In the genomic region with DNA sequence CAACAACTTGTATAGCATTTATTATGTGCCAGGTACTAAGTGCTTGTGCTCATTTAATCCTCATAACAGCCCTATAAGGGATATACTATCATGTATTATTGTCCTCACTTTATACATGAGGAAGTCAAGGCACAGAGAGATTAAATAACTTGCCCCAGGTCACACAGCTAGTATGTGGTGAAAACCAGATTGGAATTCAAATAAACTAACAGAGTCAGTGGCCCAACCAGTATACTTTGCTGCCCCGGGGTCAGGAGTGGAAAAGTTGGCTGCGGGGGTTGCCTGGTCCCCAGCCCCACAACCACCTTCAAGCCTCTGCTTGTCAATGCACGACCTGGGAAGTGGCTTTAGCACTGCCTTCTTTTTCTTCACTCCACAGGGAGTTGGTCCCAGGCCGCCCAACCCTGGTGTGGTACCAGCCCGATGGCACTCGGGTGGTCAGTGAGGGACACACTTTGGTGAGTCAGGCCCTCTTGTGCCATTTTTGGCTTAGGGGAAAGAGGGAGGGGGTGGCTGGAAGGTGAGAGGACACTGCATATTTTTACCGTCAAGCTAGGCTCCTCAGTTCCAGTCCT, we compare ENCODE assay signal across 19 cellular contexts. TPM values are rescaled to one million over a fixed set of nuclear protein-coding genes. Genes with fewer than 3 reads are reported as not detected.
DNase-seq lines count a peak whose midpoint lies in the region; ATAC-seq and TF ChIP-seq lines count a peak whose summit lies in the region.
"Had no signal": no experiment of that assay in that cellular context is flagged by ENCODE, and none has a peak within 500 bp of the region (broad histone marks: within the 10 kb centered on the region; RNA-seq: fewer than 3 reads in every experiment).

No MANE protein-coding gene starts in this region.

- no peak overlapping the region for H3K56ac ChIP-seq in IMR-90 (ENCODE audit: extremely low read depth, insufficient read depth, low read length)

- in situ Hi-C loops in IMR-90 (cut with MboI; ENCODE audit: low sequenced_read_pairs) = loop anchor here (10.0 kb wide), 1 partner anchor 99 kb away; the partner anchor contains the start of gene PBXIP1

- H4K8ac ChIP-seq in IMR-90 (ENCODE audit: low read depth in 2 of 2, low read length in 2 of 2) (no peak overlapping the region), trophoblast cell (ENCODE audit: low read depth, low read length) (no peak overlapping the region)

- H3K9ac ChIP-seq in IMR-90 (ENCODE audit: low read depth, low read length) (no peak overlapping the region), trophoblast cell (ENCODE audit: low read length) (no peak overlapping the region)

- no peak overlapping the region for H2BK15ac ChIP-seq in IMR-90 (ENCODE audit: low read depth, low read length)

- no peak for TF ChIP-seq RAD21 in IMR-90 (IDR thresholded peaks at IDR 0.05; ENCODE audit: low read length)

- POLR2A ChIA-PET in IMR-90 (lab: Charles Lee; ENCODE audit: unreplicated experiment) = no interaction called here

- TF ChIP-seq CTCF in IMR-90 (conservative IDR thresholded peaks at IDR 0.05; ENCODE audit: low read depth, low read length) = no peak

- no peak overlapping the region for H2BK20ac ChIP-seq in IMR-90 (ENCODE audit: low read depth, low read length)

- ATAC-seq in IMR-90 (ENCODE audit: low read depth) = no peak
- ATAC-seq in central memory CD8-positive, alpha-beta T cell (replicated peaks; ENCODE audit: extremely low read depth, poor library complexity, severe bottlenecking) = no peak
- ATAC-seq: esophagus mucosa, mucosa of descending colon, WTC11 had no signal

- H3K27ac Mint-ChIP-seq in activated T-cell treated with anti-CD3 and anti-CD28 coated beads, Interleukin-2, amount 50 U/mL, for 24 hours = no peak overlapping the region
- no peak overlapping the region for H3K27ac Mint-ChIP-seq in central memory CD8-positive, alpha-beta T cell (ENCODE audit: low read depth)
- H3K27ac Mint-ChIP-seq: WTC11 had no signal

- H2AFZ ChIP-seq in IMR-90 (replicated peaks; ENCODE audit: low read length, poor library complexity) (peak overlapping the region; percentile 7), trophoblast cell (ENCODE audit: insufficient read depth, low read length, poor library complexity) (no peak overlapping the region)

- H3K4me3 ChIP-seq in IMR-90 (ENCODE audit: insufficient read depth, low read depth, low read length) (no peak overlapping the region), trophoblast cell (ENCODE audit: low read depth, low read length) (no peak overlapping the region)
- H3K4me3 ChIP-seq: mucosa of descending colon had no signal

- peak overlapping the region; percentile 85 for H3K4me3 Mint-ChIP-seq in activated T-cell treated with anti-CD3 and anti-CD28 coated beads, Interleukin-2, amount 50 U/mL, for 24 hours
- peak overlapping the region; percentile 83 for H3K4me3 Mint-ChIP-seq in central memory CD8-positive, alpha-beta T cell
- H3K4me3 Mint-ChIP-seq: WTC11 had no signal

- no TSS peak for BruUV-seq in IMR-90 (replicated peaks; lab: Mats Ljungman, UMichigan)

- CTCF ChIA-PET in IMR-90 (lab: Yijun Ruan, JAX) = interaction anchor here (1.2 to 1.3 kb wide), 2 partner anchors 28 to 32 kb away, joined by 3 to 6 read pairs; no protein-coding TSS in a partner anchor

- H3K79me1 ChIP-seq in IMR-90 (ENCODE audit: low read depth in 1 of 2, low read length in 2 of 2) (peaks cover 0 to 15% of the 10 kb centered on the region in 2 experiments; a peak in 2 of 4 replicates), trophoblast cell (ENCODE audit: low read length) (peaks cover 7% of the 10 kb centered on the region)

- H3K27ac ChIP-seq in IMR-90 (ENCODE audit: insufficient read depth, low read length) = no peak overlapping the region
- no peak overlapping the region for H3K27ac ChIP-seq in trophoblast cell (ENCODE audit: low read depth, low read length)

- H3K18ac ChIP-seq in IMR-90 (ENCODE audit: low read depth, low read length) (no peak overlapping the region), trophoblast cell (ENCODE audit: low read length) (no peak overlapping the region)

- dilution Hi-C loops in IMR-90 (cut with HindIII; ENCODE audit: low sequenced_read_pairs, unreplicated experiment) = no loop called here

- H2AK5ac ChIP-seq in IMR-90 (ENCODE audit: low read depth, low read length) = no peak overlapping the region
- H2AK5ac ChIP-seq in trophoblast cell (ENCODE audit: low read length) = no peak overlapping the region

- no peak for TF ChIP-seq POLR2A in IMR-90 (IDR thresholded peaks at IDR 0.05; ENCODE audit: low read depth, low read length)

- no peak overlapping the region for H3K4me2 ChIP-seq in IMR-90 (ENCODE audit: low read depth, low read length)
- H3K4me2 ChIP-seq in trophoblast cell (ENCODE audit: low read length) = no peak overlapping the region

- H3K4me1 Mint-ChIP-seq in activated T-cell treated with anti-CD3 and anti-CD28 coated beads, Interleukin-2, amount 50 U/mL, for 24 hours (ENCODE audit: low read depth) = peaks cover 26% of the 10 kb centered on the region
- peaks cover 22% of the 10 kb centered on the region for H3K4me1 Mint-ChIP-seq in central memory CD8-positive, alpha-beta T cell

- intact Hi-C loops in IMR-90 (cut with micrococcal nuclease) = loop anchor here (5.0 kb wide), 1 partner anchor 51 kb away; the partner anchor contains the start of gene ZBTB7B

- H4K91ac ChIP-seq in IMR-90 (ENCODE audit: insufficient read depth, low read depth, low read length) (no peak overlapping the region), trophoblast cell (ENCODE audit: low read depth, low read length) (no peak overlapping the region)

- no peak overlapping the region for H2BK120ac ChIP-seq in IMR-90 (ENCODE audit: low read depth, low read length)
- H2BK120ac ChIP-seq in trophoblast cell (ENCODE audit: insufficient read depth, low read length, poor library complexity) = no peak overlapping the region

- H3K9me1 ChIP-seq in IMR-90 (ENCODE audit: insufficient read depth, low read length) = peaks cover 4% of the 10 kb centered on the region; the same call in 1 of the 2 replicates

- H3K9me3 ChIP-seq in IMR-90 (ENCODE audit: control insufficient read depth, insufficient read depth, low read length) (no peaks in the 10 kb centered on the region), trophoblast cell (ENCODE audit: insufficient read depth, low read depth, low read length) (no peaks in the 10 kb centered on the region)
- H3K9me3 ChIP-seq: mucosa of descending colon had no signal

- no peak overlapping the region for H4K5ac ChIP-seq in IMR-90 (ENCODE audit: low read depth, low read length)

- no peaks in the 10 kb centered on the region for H3K9me3 Mint-ChIP-seq in activated T-cell treated with anti-CD3 and anti-CD28 coated beads, Interleukin-2, amount 50 U/mL, for 24 hours
- H3K9me3 Mint-ChIP-seq in central memory CD8-positive, alpha-beta T cell = no peaks in the 10 kb centered on the region
- H3K9me3 Mint-ChIP-seq: WTC11 had no signal

- H3K79me2 ChIP-seq in trophoblast cell (ENCODE audit: control insufficient read depth, insufficient read depth, low read length, poor library complexity) = peaks cover 4% of the 10 kb centered on the region

- H3K14ac ChIP-seq in IMR-90 (replicated peaks; ENCODE audit: low read depth, low read length) = no peak overlapping the region
- H3K14ac ChIP-seq in trophoblast cell (ENCODE audit: low read length) = no peak overlapping the region

- no peak overlapping the region for H3K23ac ChIP-seq in IMR-90 (ENCODE audit: low read depth, low read length)
- peak overlapping the region; percentile 42 for H3K23ac ChIP-seq in trophoblast cell (ENCODE audit: low read length)

- peaks cover 50% of the 10 kb centered on the region for H3K36me3 Mint-ChIP-seq in activated T-cell treated with anti-CD3 and anti-CD28 coated beads, Interleukin-2, amount 50 U/mL, for 24 hours (ENCODE audit: low read depth)
- H3K36me3 Mint-ChIP-seq in central memory CD8-positive, alpha-beta T cell (ENCODE audit: insufficient read depth) = peaks cover 8% of the 10 kb centered on the region
- H3K36me3 Mint-ChIP-seq: WTC11 had no signal

- WGBS in IMR-90 (ENCODE audit: extremely low coverage in 2 of 2, insufficient read length in 1 of 2), 2 experiments = 80% methylated on average over 1 of the region's 7 CpGs; no CpG with 5 or more reads in 1 of the 2 experiments
- no CpG with 5 or more reads among the region's 7 CpGs for WGBS in trophoblast cell (ENCODE audit: extremely low coverage, insufficient coverage, insufficient read length)

- H3K27me3 Mint-ChIP-seq in activated T-cell treated with anti-CD3 and anti-CD28 coated beads, Interleukin-2, amount 50 U/mL, for 24 hours = no peaks in the 10 kb centered on the region
- H3K27me3 Mint-ChIP-seq in central memory CD8-positive, alpha-beta T cell = no peaks in the 10 kb centered on the region

- peak overlapping the region; percentile 63 for H2AK9ac ChIP-seq in IMR-90 (replicated peaks; ENCODE audit: low read depth, low read length, poor library complexity)

- H4K20me1 ChIP-seq in IMR-90 (ENCODE audit: insufficient read depth, low read length) = no peaks in the 10 kb centered on the region; the same call in 1 of the 2 replicates

- DNase-seq in activated T-cell treated with anti-CD3 and anti-CD28 coated beads, Interleukin-2, amount 50 U/mL, for 24 hours = no peak
- no peak for DNase-seq in activated T-cell treated with anti-CD3 and anti-CD28 coated beads, Interleukin-2, amount 50 U/mL, for 1 hour
- DNase-seq in IMR-90 = no peak
- DNase-seq in central memory CD8-positive, alpha-beta T cell (ENCODE audit: low spot score in 2 of 2) = no peak
- DNase-seq in trophoblast cell = peak; percentile 21 to 63
- DNase-seq in Ammon's horn (ENCODE audit: low spot score) = no peak
- no peak for DNase-seq in GF-D8 (lab: John Stamatoyannopoulos, UW)
- no peak for DNase-seq in NCI-H1930 (lab: John Stamatoyannopoulos, UW)
- DNase-seq: anterior cingulate cortex; cortex of kidney; head of caudate nucleus; Karpas-422; NCI-H146; stimulated activated CD4-positive, alpha-beta T cell treated with anti-CD3 and anti-CD28 coated beads, Interleukin-15, amount 100 ng/mL, for 24 hours had no signal

- H2BK5ac ChIP-seq in IMR-90 (ENCODE audit: low read depth, low read length, poor library complexity, severe bottlenecking) (no peak overlapping the region), trophoblast cell (ENCODE audit: low read depth, low read length, poor library complexity) (no peak overlapping the region)

- no peaks in the 10 kb centered on the region for H3K27me3 ChIP-seq in IMR-90 (ENCODE audit: control insufficient read depth, insufficient read depth, low read length)
- H3K27me3 ChIP-seq in trophoblast cell (ENCODE audit: insufficient read depth, low read length) = no peaks in the 10 kb centered on the region

- H3K36me3 ChIP-seq in IMR-90 (ENCODE audit: control insufficient read depth, insufficient read depth, low read length) = peaks cover 15% of the 10 kb centered on the region
- peaks cover 3 to 4% of the 10 kb centered on the region in 2 experiments for H3K36me3 ChIP-seq in trophoblast cell (ENCODE audit: control insufficient read depth in 1 of 2, insufficient read depth in 2 of 2, low read length in 2 of 2)

- H3K4me1 ChIP-seq in IMR-90 (ENCODE audit: control insufficient read depth, insufficient read depth, low read length) (peaks cover 8% of the 10 kb centered on the region), trophoblast cell (ENCODE audit: control insufficient read depth in 1 of 2, insufficient read depth in 2 of 2, low read length in 2 of 2) (peaks cover 18 to 27% of the 10 kb centered on the region in 2 experiments)

- H3K4ac ChIP-seq in IMR-90 (ENCODE audit: low read depth, low read length) (no peak overlapping the region), trophoblast cell (ENCODE audit: low read depth, low read length) (no peak overlapping the region)

- no peak overlapping the region for H4K12ac ChIP-seq in trophoblast cell (ENCODE audit: low read depth, low read length)

- no peak overlapping the region for H2BK12ac ChIP-seq in trophoblast cell (ENCODE audit: low read length)

RNA-seq across cellular contexts. Expression of gene ADAM15, which starts 2.5 kb away (rescaled TPM):
- 25.6 and 29.7 TPM in 2 replicates for total RNA-seq in IMR-90 (2012; rRNA removed)
- 52.4 and 65.6 TPM in 2 replicates for polyA plus RNA-seq in IMR-90 (2012; rRNA removed)
- 37.6 and 68.1 TPM in 2 replicates for polyA plus RNA-seq in IMR-90 (2012; cell fraction: cytosol; rRNA removed)
- polyA plus RNA-seq in IMR-90 (2012; cell fraction: nucleus; rRNA removed; ENCODE audit: low replicate concordance) = 71.0 and 198 TPM in 2 replicates
- 16.6 and 17.0 TPM in 2 replicates for polyA plus RNA-seq in trophoblast cell (2013)

RNA-seq across cellular contexts. Expression of gene EFNA4, which starts 9.9 kb away (rescaled TPM):
- 3.3 and 3.8 TPM in 2 replicates for total RNA-seq in IMR-90 (2012; rRNA removed)
- 11.8 and 16.3 TPM in 2 replicates for polyA plus RNA-seq in IMR-90 (2012; rRNA removed)
- 11.9 and 15.9 TPM in 2 replicates for polyA plus RNA-seq in IMR-90 (2012; cell fraction: cytosol; rRNA removed)
- 7.3 and 9.8 TPM in 2 replicates for polyA plus RNA-seq in IMR-90 (2012; cell fraction: nucleus; rRNA removed; ENCODE audit: low replicate concordance)
- 16.4 and 16.6 TPM in 2 replicates for polyA plus RNA-seq in trophoblast cell (2013)

RNA-seq across cellular contexts. Expression of gene DCST1, which starts 20.0 kb away (rescaled TPM):
- not detected in 2 replicates for total RNA-seq in IMR-90 (2012; rRNA removed)
- not detected in 2 replicates for polyA plus RNA-seq in IMR-90 (2012; rRNA removed)
- not detected in 2 replicates for polyA plus RNA-seq in IMR-90 (2012; cell fraction: cytosol; rRNA removed)
- polyA plus RNA-seq in IMR-90 (2012; cell fraction: nucleus; rRNA removed; ENCODE audit: low replicate concordance) = 0.03 TPM in 1 of 2 replicates, not detected in the other
- 0.22 and 0.26 TPM in 2 replicates for polyA plus RNA-seq in trophoblast cell (2013)
- total RNA-seq: kidney epithelial cell, NCI-H460 had no signal

RNA-seq across cellular contexts. Expression of gene DCST2, which starts 20.0 kb away (rescaled TPM):
- not detected in 2 replicates for total RNA-seq in IMR-90 (2012; rRNA removed)
- polyA plus RNA-seq in IMR-90 (2012; rRNA removed) = 0.14 and 0.30 TPM in 2 replicates
- 0.04 and 0.19 TPM in 2 replicates for polyA plus RNA-seq in IMR-90 (2012; cell fraction: cytosol; rRNA removed)
- 2.9 TPM in 2 replicates for polyA plus RNA-seq in IMR-90 (2012; cell fraction: nucleus; rRNA removed; ENCODE audit: low replicate concordance)
- polyA plus RNA-seq in trophoblast cell (2013) = 0.55 and 0.56 TPM in 2 replicates
- total RNA-seq: kidney epithelial cell had no signal

RNA-seq across cellular contexts. Expression of gene EFNA3, which starts 25.0 kb away (rescaled TPM):
- total RNA-seq in IMR-90 (2012; rRNA removed) = 0.56 and 0.72 TPM in 2 replicates
- 1.6 TPM in 2 replicates for polyA plus RNA-seq in IMR-90 (2012; rRNA removed)
- 0.75 and 1.8 TPM in 2 replicates for polyA plus RNA-seq in IMR-90 (2012; cell fraction: cytosol; rRNA removed)
- 1.4 and 1.5 TPM in 2 replicates for polyA plus RNA-seq in IMR-90 (2012; cell fraction: nucleus; rRNA removed; ENCODE audit: low replicate concordance)
- polyA plus RNA-seq in trophoblast cell (2013) = 2.5 and 2.7 TPM in 2 replicates

Comparison
In these comparisons a context has a peak if more than half of its experiments do, and no peak if none do; other contexts are left out.
1. DNase-seq: peak in trophoblast cell (2 of 2); none in activated T-cell treated with anti-CD3 and anti-CD28 coated beads, Interleukin-2, amount 50 U/mL, for 24 hours (single experiment), activated T-cell treated with anti-CD3 and anti-CD28 coated beads, Interleukin-2, amount 50 U/mL, for 1 hour (single experiment), IMR-90 (single experiment), central memory CD8-positive, alpha-beta T cell (0 of 2), Ammon's horn (single experiment), GF-D8 (single experiment) and NCI-H1930 (0 of 2).